ENCODE assay signal across 15 cellular contexts in the genomic region with DNA sequence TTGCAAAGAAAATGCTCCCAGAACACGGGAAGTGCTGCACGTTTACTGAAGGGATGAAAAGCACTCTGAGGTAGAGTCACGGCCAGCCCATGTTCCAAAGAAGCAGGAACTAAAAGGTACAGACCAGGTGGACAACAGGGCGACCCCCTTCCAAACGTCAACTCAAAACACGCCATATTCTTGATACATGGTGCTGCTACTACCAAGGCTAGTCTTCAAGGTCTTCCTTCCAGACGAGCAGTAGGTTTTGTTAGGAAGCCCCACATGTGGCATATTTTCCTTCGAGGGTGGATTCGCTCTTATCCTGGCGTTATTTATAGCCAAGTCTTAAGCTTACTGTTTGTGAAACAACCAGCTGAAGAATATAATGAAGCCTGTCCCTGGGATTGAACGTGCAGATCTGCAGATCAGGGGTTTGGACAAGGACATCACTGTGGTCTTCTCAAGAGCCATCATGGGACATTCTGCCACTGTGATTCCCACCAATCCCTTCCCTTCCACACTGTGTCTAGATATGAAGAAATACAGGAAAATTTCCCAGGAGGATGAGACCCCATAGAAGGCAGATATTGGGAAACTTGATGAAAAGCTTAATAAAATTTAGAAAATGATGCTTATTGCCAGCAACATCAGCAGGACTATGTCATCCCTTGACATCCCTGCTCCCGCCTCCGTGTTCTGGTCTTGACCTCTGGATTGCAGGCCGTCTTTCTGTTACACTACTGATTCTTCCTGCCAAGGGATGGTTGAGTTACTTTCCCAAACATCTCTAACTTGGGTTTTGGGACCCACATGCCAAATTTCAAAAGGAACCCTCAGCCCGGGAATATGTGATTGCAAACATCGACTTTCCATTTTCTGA.
"Had no signal": no experiment of that assay in that cellular context is flagged by ENCODE, and none has a peak within 500 bp of the region (broad histone marks: within the 10 kb centered on the region; RNA-seq: fewer than 3 reads in every experiment).

No MANE protein-coding gene starts in this region.

- H3K27me3 Mint-ChIP-seq: memory B cell, T-helper 17 cell had no signal

- H3K27ac Mint-ChIP-seq: activated naive CD4-positive, alpha-beta T cell treated with anti-CD3 and anti-CD28 coated beads, Interleukin-2, amount 50 U/mL, for 24 hours; brain; memory B cell; T-helper 17 cell; type B pancreatic cell had no signal

- H3K4me1 Mint-ChIP-seq: activated naive CD4-positive, alpha-beta T cell treated with anti-CD3 and anti-CD28 coated beads, Interleukin-2, amount 50 U/mL, for 24 hours; memory B cell; T-helper 17 cell had no signal

- H3K27me3 ChIP-seq: esophagus squamous epithelium had no signal

- H3K9me3 Mint-ChIP-seq: activated naive CD4-positive, alpha-beta T cell treated with anti-CD3 and anti-CD28 coated beads, Interleukin-2, amount 50 U/mL, for 24 hours had no signal

- H3K36me3 Mint-ChIP-seq: activated naive CD4-positive, alpha-beta T cell treated with anti-CD3 and anti-CD28 coated beads, Interleukin-2, amount 50 U/mL, for 24 hours; memory B cell had no signal

- DNase-seq: activated CD4-positive, alpha-beta T cell treated with anti-CD3 and anti-CD28 coated beads, Interleukin-2, amount 50 U/mL, for 1 hour; activated CD4-positive, CD25-positive, alpha-beta regulatory T cell; amniotic stem cell; esophagus squamous epithelium; foreskin melanocyte; kidney glomerular epithelial cell; retina; SHP77; stimulated activated naive CD4-positive, alpha-beta T cell treated with Interleukin-2 at 50 U/mL for 16 hours; T-helper 17 cell had no signal

- ATAC-seq: SK-N-SH treated with all-trans-retinoic acid at 6 μM for 48 hours, T-helper 17 cell had no signal

- H3K4me3 ChIP-seq: esophagus squamous epithelium had no signal

- H3K4me3 Mint-ChIP-seq: activated naive CD4-positive, alpha-beta T cell treated with anti-CD3 and anti-CD28 coated beads, Interleukin-2, amount 50 U/mL, for 24 hours; brain; memory B cell; T-helper 17 cell; type B pancreatic cell had no signal

- H3K36me3 ChIP-seq: esophagus squamous epithelium had no signal
